Comparison of ENCODE assay signal across 8 cellular contexts in genomic region chr16:12803203-12804093, GRCh38. TPM values are rescaled to one million over a fixed set of nuclear protein-coding genes. Genes with fewer than 3 reads are reported as not detected.
DNase-seq lines count a peak whose midpoint lies in the region; ATAC-seq and TF ChIP-seq lines count a peak whose summit lies in the region.

Gene CPPED1 (minus strand): TSS chr16:12803887. CDS start chr16:12803776, 111 bp downstream.

- TF ChIP-seq POLR2A in breast epithelium (IDR thresholded peaks at IDR 0.05) = peak; percentile 20

- H3K9me3 ChIP-seq in WERI-Rb-1 (ENCODE audit: severe bottlenecking) = peaks cover 3% of the 10 kb centered on the region
- H3K9me3 ChIP-seq in breast epithelium = no peaks in the 10 kb centered on the region

- no peaks in the 10 kb centered on the region for H3K36me3 ChIP-seq in WERI-Rb-1
- no peaks in the 10 kb centered on the region for H3K36me3 ChIP-seq in breast epithelium

- intact Hi-C loops in breast epithelium (cut with DNase I; ENCODE audit: low total_unique reads) = loop anchor here (2.0 kb wide), 1 partner anchor 57 kb away; no protein-coding TSS in a partner anchor

- TF ChIP-seq CTCF in WERI-Rb-1 (IDR thresholded peaks at IDR 0.05; ENCODE audit: low read depth, low read length) (no peak), breast epithelium (IDR thresholded peaks at IDR 0.05) (no peak)

- no peaks in the 10 kb centered on the region for H3K4me1 ChIP-seq in breast epithelium

- H3K27me3 ChIP-seq in WERI-Rb-1 (ENCODE audit: insufficient read depth, low read depth, severe bottlenecking) (no peaks in the 10 kb centered on the region), breast epithelium (no peaks in the 10 kb centered on the region)

- H3K4me3 ChIP-seq in WERI-Rb-1 (ENCODE audit: low read depth, low read length) = peak within 1 kb of the TSS; percentile 83
- peak within 1 kb of the TSS; percentile 54 to 77 (median 63) for H3K4me3 ChIP-seq in breast epithelium
- peak within 1 kb of the TSS; percentile 46 to 74 (median 54) for H3K4me3 ChIP-seq in skin epidermis

- H3K27ac ChIP-seq in WERI-Rb-1 (peak within 1 kb of the TSS; percentile 84), breast epithelium (peak within 1 kb of the TSS; percentile 68 to 92), skin epidermis (peak within 1 kb of the TSS; percentile 60 to 94 (median 86))

- DNase-seq in NCI-H1417 (lab: John Stamatoyannopoulos, UW) (peak; percentile 76 to 80 (median 79)), NCI-H1417 treated with DMSO at 0.1 percent for 48 hours (lab: John Stamatoyannopoulos, UW) (no peak), NCI-H2171 (lab: John Stamatoyannopoulos, UW) (peak; percentile 88), WERI-Rb-1 (peak; percentile 93), breast epithelium (ENCODE audit: low spot score in 2 of 2) (peak; percentile 81 to 87), iPS-NIHi11 (ENCODE audit: low spot score) (peak; percentile 97)

- ATAC-seq in HG03060 (IDR thresholded peaks at IDR 0.05; ENCODE audit: low read depth, unreplicated experiment) = peak; percentile 84

RNA-seq across cellular contexts. Expression of gene CPPED1, which starts in this region (rescaled TPM):
- 10 to 100 TPM in 2 of 3 donors, 1 to 10 TPM in 1; 9.2 to 23.0 (median 16.4) TPM for total RNA-seq in breast epithelium
